In genomic region chr11:87258171-87258833, GRCh38 we compare ENCODE assay signal across 18 cellular contexts.
DNase-seq lines count a peak whose midpoint lies in the region; ATAC-seq and TF ChIP-seq lines count a peak whose summit lies in the region.
"Had no signal": no experiment of that assay in that cellular context is flagged by ENCODE, and none has a peak within 500 bp of the region (broad histone marks: within the 10 kb centered on the region; RNA-seq: fewer than 3 reads in every experiment).

No MANE protein-coding gene starts in this region.

- H3K36me3 Mint-ChIP-seq in HFFc6 (ENCODE audit: low read depth) (peaks cover 7% of the 10 kb centered on the region; the same call in 1 of the 2 replicates), nephron (ENCODE audit: low read depth) (no peaks in the 10 kb centered on the region)
- H3K36me3 Mint-ChIP-seq in activated T-helper 17 cell treated with anti-CD3 and anti-CD28 coated beads, Interleukin-2, amount 50 U/mL, for 72 hours (ENCODE audit: low read depth) = no peaks in the 10 kb centered on the region

- H3K4me1 Mint-ChIP-seq in HFFc6 (ENCODE audit: low read depth) (peaks cover 64% of the 10 kb centered on the region), nephron (peaks cover 43% of the 10 kb centered on the region)
- H3K4me1 Mint-ChIP-seq in activated T-helper 17 cell treated with anti-CD3 and anti-CD28 coated beads, Interleukin-2, amount 50 U/mL, for 72 hours = no peaks in the 10 kb centered on the region

- H3K4me3 Mint-ChIP-seq in HFFc6 (no peak overlapping the region), nephron (no peak overlapping the region)
- H3K4me3 Mint-ChIP-seq in activated T-helper 17 cell treated with anti-CD3 and anti-CD28 coated beads, Interleukin-2, amount 50 U/mL, for 72 hours = no peak overlapping the region
- H3K4me3 Mint-ChIP-seq: CD8-positive, alpha-beta T cell had no signal

- H3K27ac Mint-ChIP-seq in HFFc6 (peak overlapping the region; percentile 39; the same call in 1 of the 2 replicates), nephron (peak overlapping the region; percentile 94 to 97 (median 94))
- H3K27ac Mint-ChIP-seq in activated T-helper 17 cell treated with anti-CD3 and anti-CD28 coated beads, Interleukin-2, amount 50 U/mL, for 72 hours = no peak overlapping the region
- H3K27ac Mint-ChIP-seq: CD8-positive, alpha-beta T cell had no signal

- ATAC-seq in activated T-helper 17 cell treated with anti-CD3 and anti-CD28 coated beads, Interleukin-2, amount 50 U/mL, for 72 hours (replicated peaks) = no peak
- no peak for ATAC-seq in HG03469 (IDR thresholded peaks at IDR 0.05; ENCODE audit: unreplicated experiment)
- ATAC-seq: CD8-positive, alpha-beta T cell; GM12878; PC-3 had no signal

- TF ChIP-seq CTCF in HFFc6 (IDR thresholded peaks at IDR 0.05) (no peak), nephron (IDR thresholded peaks at IDR 0.05; ENCODE audit: unreplicated experiment in 3 of 3) (no peak)

- H3K9me3 Mint-ChIP-seq in HFFc6 (no peaks in the 10 kb centered on the region), nephron (peaks cover 3% of the 10 kb centered on the region)
- no peaks in the 10 kb centered on the region for H3K9me3 Mint-ChIP-seq in activated T-helper 17 cell treated with anti-CD3 and anti-CD28 coated beads, Interleukin-2, amount 50 U/mL, for 72 hours
- H3K9me3 Mint-ChIP-seq: CD8-positive, alpha-beta T cell had no signal

- no peak for DNase-seq in HFFc6
- peak; percentile 2 for DNase-seq in MV-4-11 (lab: John Stamatoyannopoulos, UW)
- DNase-seq in dermis microvascular lymphatic vessel endothelial cell (ENCODE audit: low read depth in 2 of 2) = peak; percentile 40 to 51
- DNase-seq in activated naive CD4-positive, alpha-beta T cell treated with anti-CD3 and anti-CD28 coated beads, Interleukin-2, amount 50 U/mL, for 16 hours = no peak
- no peak for DNase-seq in activated T-cell treated with anti-CD3 and anti-CD28 coated beads, Interleukin-2, amount 50 U/mL, for 1 hour
- DNase-seq: CD8-positive, alpha-beta T cell; DMS79 treated with DMSO at 0.1 percent for 48 hours; GM23248; NCI-H1417; NCI-H1930; NCI-H2171 treated with DMSO at 0.1 percent for 48 hours; NCI-H446 treated with DMSO at 0.1 percent for 48 hours; NCI-H748 treated with DMSO at 0.1 percent for 48 hours; PC-3 had no signal

- H3K27me3 Mint-ChIP-seq in HFFc6 (ENCODE audit: insufficient read depth) (no peaks in the 10 kb centered on the region), nephron (ENCODE audit: low read depth) (no peaks in the 10 kb centered on the region)
- H3K27me3 Mint-ChIP-seq in activated T-helper 17 cell treated with anti-CD3 and anti-CD28 coated beads, Interleukin-2, amount 50 U/mL, for 72 hours = no peaks in the 10 kb centered on the region

Comparison
In these comparisons a context has a peak if more than half of its experiments do, and no peak if none do; other contexts are left out.
1. DNase-seq: peak in MV-4-11 (single experiment) and dermis microvascular lymphatic vessel endothelial cell (2 of 2); none in HFFc6 (single experiment), activated naive CD4-positive, alpha-beta T cell treated with anti-CD3 and anti-CD28 coated beads, Interleukin-2, amount 50 U/mL, for 16 hours (single experiment) and activated T-cell treated with anti-CD3 and anti-CD28 coated beads, Interleukin-2, amount 50 U/mL, for 1 hour (single experiment).